ENCODE assay signal across 13 cellular contexts in genomic region chrX:70470850-70471289, GRCh38. TPM values are rescaled to one million over a fixed set of nuclear protein-coding genes. Genes with fewer than 3 reads are reported as not detected.
DNase-seq lines count a peak whose midpoint lies in the region; ATAC-seq and TF ChIP-seq lines count a peak whose summit lies in the region.
"Had no signal": no experiment of that assay in that cellular context is flagged by ENCODE, and none has a peak within 500 bp of the region (broad histone marks: within the 10 kb centered on the region; RNA-seq: fewer than 3 reads in every experiment).

No MANE protein-coding gene starts in this region.

- TF ChIP-seq POLR2A in adrenal gland (IDR thresholded peaks at IDR 0.05): no peak

- H3K27me3 Mint-ChIP-seq in activated T-helper 1 cell treated with anti-CD3 and anti-CD28 coated beads, Interleukin-12 subunit alpha, Interleukin-12 subunit beta, Interleukin-2, Interleukin-4 antibody, amounts not matched to agents 30 ng/mL and 10 ng/mL and 1 ng/mL, durations not matched to agents 14 hours and 24 hours and 36 hours (ENCODE audit: insufficient read depth): no peaks in the 10 kb centered on the region
- H3K27me3 Mint-ChIP-seq in activated CD4-positive, alpha-beta memory T cell treated with anti-CD3 and anti-CD28 coated beads, Interleukin-2, amount 10 ng/mL, durations not matched to agents 7 days and 5 days: no peaks in the 10 kb centered on the region

- WGBS in adrenal gland, 4 donors: 75 to 86% (median 84%) methylated on average over 3 of the region's 3 CpGs

- peaks cover 15% of the 10 kb centered on the region for H3K36me3 Mint-ChIP-seq in activated T-helper 1 cell treated with anti-CD3 and anti-CD28 coated beads, Interleukin-12 subunit alpha, Interleukin-12 subunit beta, Interleukin-2, Interleukin-4 antibody, amounts not matched to agents 30 ng/mL and 10 ng/mL and 1 ng/mL, durations not matched to agents 14 hours and 24 hours and 36 hours (ENCODE audit: low read depth)
- peaks cover 30% of the 10 kb centered on the region for H3K36me3 Mint-ChIP-seq in activated CD4-positive, alpha-beta memory T cell treated with anti-CD3 and anti-CD28 coated beads, Interleukin-2, amount 10 ng/mL, durations not matched to agents 7 days and 5 days (ENCODE audit: low read depth)

- H3K27ac Mint-ChIP-seq in activated T-helper 1 cell treated with anti-CD3 and anti-CD28 coated beads, Interleukin-12 subunit alpha, Interleukin-12 subunit beta, Interleukin-2, Interleukin-4 antibody, amounts not matched to agents 30 ng/mL and 10 ng/mL and 1 ng/mL, durations not matched to agents 14 hours and 24 hours and 36 hours: peak overlapping the region; percentile 5
- no peak overlapping the region for H3K27ac Mint-ChIP-seq in activated CD4-positive, alpha-beta memory T cell treated with anti-CD3 and anti-CD28 coated beads, Interleukin-2, amount 10 ng/mL, durations not matched to agents 7 days and 5 days

- H3K27ac ChIP-seq in BLaER1 treated with 17β-estradiol and CSF1 and Interleukin-3, amounts not matched to agents 10 nM and 100 nM: no peak overlapping the region
- no peak overlapping the region for H3K27ac ChIP-seq in adrenal gland
- H3K27ac ChIP-seq: cardiac muscle cell, skin epidermis had no signal

- H3K4me2 ChIP-seq in BLaER1 treated with 17β-estradiol and CSF1 and Interleukin-3, amounts not matched to agents 10 nM and 100 nM: peak overlapping the region; percentile 2 to 56 (median 25); a peak in 13 of 22 replicates

- H3K9me3 Mint-ChIP-seq in activated T-helper 1 cell treated with anti-CD3 and anti-CD28 coated beads, Interleukin-12 subunit alpha, Interleukin-12 subunit beta, Interleukin-2, Interleukin-4 antibody, amounts not matched to agents 30 ng/mL and 10 ng/mL and 1 ng/mL, durations not matched to agents 14 hours and 24 hours and 36 hours: no peaks in the 10 kb centered on the region
- no peaks in the 10 kb centered on the region for H3K9me3 Mint-ChIP-seq in activated CD4-positive, alpha-beta memory T cell treated with anti-CD3 and anti-CD28 coated beads, Interleukin-2, amount 10 ng/mL, durations not matched to agents 7 days and 5 days

- TF ChIP-seq CTCF in adrenal gland (IDR thresholded peaks at IDR 0.05): no peak

- peaks cover 0 to 51% (median 8%) of the 10 kb centered on the region in 11 experiments; a peak in 13 of 22 replicates for H4K20me1 ChIP-seq in BLaER1 treated with 17β-estradiol and CSF1 and Interleukin-3, amounts not matched to agents 10 nM and 100 nM

- H3K9ac ChIP-seq in BLaER1 treated with 17β-estradiol and CSF1 and Interleukin-3, amounts not matched to agents 10 nM and 100 nM: no peak overlapping the region

- ATAC-seq in GM19467 (IDR thresholded peaks at IDR 0.05; ENCODE audit: unreplicated experiment) (peak; percentile 53), HG03442 (IDR thresholded peaks at IDR 0.05; ENCODE audit: unreplicated experiment) (peak; percentile 69)

- CTCF ChIA-PET in activated CD4-positive, alpha-beta memory T cell treated with anti-CD3 and anti-CD28 coated beads, Interleukin-2, amount 10 ng/mL, durations not matched to agents 7 days and 5 days (lab: Charles Lee): interaction anchor here (0.7 to 1.0 kb wide), 2 partner anchors 8 to 16 kb away, joined by 3 to 4 read pairs; no protein-coding TSS in a partner anchor

- POLR2A ChIA-PET in activated CD4-positive, alpha-beta memory T cell treated with anti-CD3 and anti-CD28 coated beads, Interleukin-2, amount 10 ng/mL, durations not matched to agents 7 days and 5 days (lab: Charles Lee): no interaction called here

- H3K4me3 Mint-ChIP-seq in activated T-helper 1 cell treated with anti-CD3 and anti-CD28 coated beads, Interleukin-12 subunit alpha, Interleukin-12 subunit beta, Interleukin-2, Interleukin-4 antibody, amounts not matched to agents 30 ng/mL and 10 ng/mL and 1 ng/mL, durations not matched to agents 14 hours and 24 hours and 36 hours: no peak overlapping the region
- H3K4me3 Mint-ChIP-seq in activated CD4-positive, alpha-beta memory T cell treated with anti-CD3 and anti-CD28 coated beads, Interleukin-2, amount 10 ng/mL, durations not matched to agents 7 days and 5 days: no peak overlapping the region

- peaks cover 38 to 99% (median 78%) of the 10 kb centered on the region in 11 experiments for H3K27me3 ChIP-seq in BLaER1 treated with 17β-estradiol and CSF1 and Interleukin-3, amounts not matched to agents 10 nM and 100 nM
- H3K27me3 ChIP-seq in adrenal gland: no peaks in the 10 kb centered on the region
- H3K27me3 ChIP-seq: cardiac muscle cell had no signal

- peaks cover 0 to 18% (median 4%) of the 10 kb centered on the region in 11 experiments; a peak in 6 of 22 replicates for H3K36me3 ChIP-seq in BLaER1 treated with 17β-estradiol and CSF1 and Interleukin-3, amounts not matched to agents 10 nM and 100 nM
- H3K36me3 ChIP-seq in adrenal gland (replicated peaks in 1 of 2): no peaks in the 10 kb centered on the region
- H3K36me3 ChIP-seq: cardiac muscle cell had no signal

- H3K9me3 ChIP-seq in BLaER1 treated with 17β-estradiol and CSF1 and Interleukin-3, amounts not matched to agents 10 nM and 100 nM (replicated peaks in 1 of 11): peaks cover 0 to 6% (median 0%) of the 10 kb centered on the region in 11 experiments; a peak in 1 of 22 replicates
- no peaks in the 10 kb centered on the region for H3K9me3 ChIP-seq in adrenal gland (replicated peaks in 1 of 3)

- intact Hi-C loops in activated T-helper 1 cell treated with anti-CD3 and anti-CD28 coated beads, Interleukin-12 subunit alpha, Interleukin-12 subunit beta, Interleukin-2, Interleukin-4 antibody, amounts not matched to agents 30 ng/mL and 10 ng/mL and 1 ng/mL, durations not matched to agents 14 hours and 24 hours and 36 hours (cut with micrococcal nuclease): no loop called here
- intact Hi-C loops in adrenal gland (cut with DNase I): no loop called here

- peaks cover 10 to 33% (median 22%) of the 10 kb centered on the region in 10 experiments; a peak in 19 of 20 replicates for H3K4me1 ChIP-seq in BLaER1 treated with 17β-estradiol and CSF1 and Interleukin-3, amounts not matched to agents 10 nM and 100 nM
- no peaks in the 10 kb centered on the region for H3K4me1 ChIP-seq in adrenal gland (replicated peaks in 1 of 2)

- peaks cover 8% of the 10 kb centered on the region for H3K4me1 Mint-ChIP-seq in activated T-helper 1 cell treated with anti-CD3 and anti-CD28 coated beads, Interleukin-12 subunit alpha, Interleukin-12 subunit beta, Interleukin-2, Interleukin-4 antibody, amounts not matched to agents 30 ng/mL and 10 ng/mL and 1 ng/mL, durations not matched to agents 14 hours and 24 hours and 36 hours (ENCODE audit: low read depth)
- H3K4me1 Mint-ChIP-seq in activated CD4-positive, alpha-beta memory T cell treated with anti-CD3 and anti-CD28 coated beads, Interleukin-2, amount 10 ng/mL, durations not matched to agents 7 days and 5 days: peaks cover 27% of the 10 kb centered on the region

- DNase-seq in activated T-helper 1 cell treated with anti-CD3 and anti-CD28 coated beads, Interleukin-12 subunit alpha, Interleukin-12 subunit beta, Interleukin-2, Interleukin-4 antibody, amounts not matched to agents 30 ng/mL and 10 ng/mL and 1 ng/mL, durations not matched to agents 14 hours and 24 hours and 36 hours (ENCODE audit: low spot score): no peak
- no peak for DNase-seq in activated CD4-positive, alpha-beta memory T cell treated with anti-CD3 and anti-CD28 coated beads, Interleukin-2, amount 10 ng/mL, durations not matched to agents 7 days and 5 days
- DNase-seq in dedifferentiated amniotic fluid mesenchymal stem cell (ENCODE audit: extremely low spot score) (no peak), NCI-H2227 treated with DMSO at 0.1 percent for 48 hours (lab: John Stamatoyannopoulos, UW) (no peak), adrenal gland (no peak)
- DNase-seq: NCI-H1105 had no signal

- no peak overlapping the region for H3K4me3 ChIP-seq in BLaER1 treated with 17β-estradiol and CSF1 and Interleukin-3, amounts not matched to agents 10 nM and 100 nM
- H3K4me3 ChIP-seq in adrenal gland: no peak overlapping the region
- H3K4me3 ChIP-seq: cardiac muscle cell, skin epidermis had no signal

RNA-seq across cellular contexts. Expression of gene DLG3, which starts 26.2 kb away (rescaled TPM):
- total RNA-seq in activated T-helper 1 cell treated with anti-CD3 and anti-CD28 coated beads, Interleukin-12 subunit alpha, Interleukin-12 subunit beta, Interleukin-2, Interleukin-4 antibody, amounts not matched to agents 30 ng/mL and 10 ng/mL and 1 ng/mL, durations not matched to agents 14 hours and 24 hours and 36 hours: 41.5 and 43.5 TPM in 2 replicates
- total RNA-seq in activated CD4-positive, alpha-beta memory T cell treated with anti-CD3 and anti-CD28 coated beads, Interleukin-2, amount 10 ng/mL, durations not matched to agents 7 days and 5 days: 10 to 100 TPM; 33.3 to 39.9 TPM
- total RNA-seq in adrenal gland: 10 to 100 TPM in 4 of 8 donors, 1 to 10 TPM in 4; 6.0 to 33.7 (median 9.7) TPM
- 1 to 10 TPM; 5.5 to 8.8 (median 5.6) TPM for polyA plus RNA-seq in adrenal gland

RNA-seq across cellular contexts. Expression of gene GDPD2, which starts 47.8 kb away (rescaled TPM):
- 0.10 TPM in 1 of 2 replicates, not detected in the other for total RNA-seq in activated T-helper 1 cell treated with anti-CD3 and anti-CD28 coated beads, Interleukin-12 subunit alpha, Interleukin-12 subunit beta, Interleukin-2, Interleukin-4 antibody, amounts not matched to agents 30 ng/mL and 10 ng/mL and 1 ng/mL, durations not matched to agents 14 hours and 24 hours and 36 hours
- total RNA-seq in activated CD4-positive, alpha-beta memory T cell treated with anti-CD3 and anti-CD28 coated beads, Interleukin-2, amount 10 ng/mL, durations not matched to agents 7 days and 5 days: under 1 TPM; 0.23 TPM
- not detected for total RNA-seq in adrenal gland
- polyA plus RNA-seq in adrenal gland: under 1 TPM in 1 of 3 donors, not detected in 2; 0.05 TPM
- total RNA-seq: cardiac muscle cell, glomerular endothelial cell, SK-MEL-5 had no signal
- polyA plus RNA-seq: cardiac muscle cell had no signal
